ENCODE assay signal across 8 cellular contexts in genomic region chr11:86291466-86292262, GRCh38. TPM values are rescaled to one million over a fixed set of nuclear protein-coding genes. Genes with fewer than 3 reads are reported as not detected.
DNase-seq lines count a peak whose midpoint lies in the region; ATAC-seq, FAIRE-seq and TF ChIP-seq lines count a peak whose summit lies in the region.

No MANE protein-coding gene starts in this region.

- CTCF ChIA-PET in CD4-positive, alpha-beta memory T cell (lab: Charles Lee; ENCODE audit: partially characterized antibody): interaction anchor here (0.6 to 4.4 kb wide), 19 partner anchors 9 to 694 kb away, joined by 3 to 24 read pairs (median 3); partner anchors contain the start of genes CCDC83 and HIKESHI
- CTCF ChIA-PET in activated CD8-positive, alpha-beta T cell treated with anti-CD3 and anti-CD28 coated beads, Interleukin-2, amount 10 ng/mL, durations not matched to agents 7 days and 5 days (lab: Charles Lee): interaction anchor here (0.6 to 4.7 kb wide), 19 partner anchors 8 to 436 kb away, joined by 3 to 26 read pairs (median 4); partner anchors contain the start of genes CCDC83, EED and HIKESHI
- CTCF ChIA-PET in endothelial cell of umbilical vein (lab: Charles Lee): interaction anchor here (0.6 to 2.5 kb wide), 11 partner anchors 8 to 694 kb away, joined by 3 to 11 read pairs (median 4); partner anchors contain the start of gene CCDC83

- no peaks in the 10 kb centered on the region for H3K9me1 ChIP-seq in endothelial cell of umbilical vein (replicated peaks; ENCODE audit: control insufficient read depth, extremely low read depth, insufficient read depth, low read length)

- peak; percentile 75 for FAIRE-seq in H54 (lab: Jason Lieb, UNC)
- FAIRE-seq in endothelial cell of umbilical vein (lab: Jason Lieb, UNC): peak; percentile 67

- no peak overlapping the region for H3K4me3 ChIP-seq in CD4-positive, alpha-beta memory T cell (ENCODE audit: low read length in 2 of 2)
- H3K4me3 ChIP-seq in endothelial cell of umbilical vein (replicated peaks in 1 of 3; ENCODE audit: insufficient read depth in 1 of 3, low read depth in 1 of 3, low read length in 3 of 3) (no peak overlapping the region), stomach (no peak overlapping the region)

- BruUV-seq in endothelial cell of umbilical vein (replicated peaks; lab: Mats Ljungman, UMichigan): no TSS peak

- H3K27me3 ChIP-seq in CD4-positive, alpha-beta memory T cell (ENCODE audit: insufficient read depth, low read length): no peaks in the 10 kb centered on the region
- peaks cover 0 to 3% of the 10 kb centered on the region in 2 experiments for H3K27me3 ChIP-seq in endothelial cell of umbilical vein (ENCODE audit: control insufficient read depth in 2 of 2, insufficient read depth in 2 of 2, low read length in 2 of 2)
- H3K27me3 ChIP-seq in stomach: no peaks in the 10 kb centered on the region

- H3K9ac ChIP-seq in endothelial cell of umbilical vein (replicated peaks; ENCODE audit: extremely low read depth, insufficient read depth, low read length): no peak overlapping the region

- intact Hi-C loops in CD4-positive, alpha-beta memory T cell (cut with micrococcal nuclease): loop anchor here (1.0 to 2.0 kb wide), 4 partner anchors 11 to 696 kb away; partner anchors contain the start of gene HIKESHI
- intact Hi-C loops in endothelial cell of umbilical vein (cut with micrococcal nuclease): loop anchor here (1.0 to 10.0 kb wide), 5 partner anchors 249 to 697 kb away; partner anchors contain the start of genes CCDC83 and CREBZF
- intact Hi-C loops in natural killer cell (cut with micrococcal nuclease): loop anchor here (1.0 to 5.0 kb wide), 2 partner anchors 434 to 696 kb away; partner anchors contain the start of gene CCDC83
- intact Hi-C loops in stomach (cut with DNase I; ENCODE audit: low total_unique reads): no loop called here

- TF ChIP-seq CTCF in endothelial cell of umbilical vein (IDR thresholded peaks at IDR 0.05; ENCODE audit: extremely low read depth in 1 of 2, insufficient read depth in 1 of 2, low read depth in 1 of 2, low read length in 2 of 2): peak; percentile 59 to 68
- TF ChIP-seq CTCF in natural killer cell (IDR thresholded peaks at IDR 0.05): peak; percentile 65
- TF ChIP-seq CTCF in stomach (IDR thresholded peaks at IDR 0.05): peak in 5 of 7 experiments; percentile 12 to 66 (median 55)

- H3K4me1 ChIP-seq in CD4-positive, alpha-beta memory T cell (ENCODE audit: insufficient read depth, low read length): peaks cover 60% of the 10 kb centered on the region
- H3K4me1 ChIP-seq in endothelial cell of umbilical vein (ENCODE audit: control insufficient read depth, extremely low read depth, insufficient read depth, low read length) (no peaks in the 10 kb centered on the region), stomach (peaks cover 0 to 5% (median 0%) of the 10 kb centered on the region in 4 donors)

- ATAC-seq in activated CD8-positive, alpha-beta T cell treated with anti-CD3 and anti-CD28 coated beads, Interleukin-2, amount 10 ng/mL, durations not matched to agents 7 days and 5 days: peak; percentile 48
- peak; percentile 49 to 79 (median 66) for ATAC-seq in natural killer cell
- no peak for ATAC-seq in HG02759 (IDR thresholded peaks at IDR 0.05; ENCODE audit: unreplicated experiment)

- H3K36me3 Mint-ChIP-seq in CD4-positive, alpha-beta memory T cell: no peaks in the 10 kb centered on the region
- peaks cover 7% of the 10 kb centered on the region for H3K36me3 Mint-ChIP-seq in activated CD8-positive, alpha-beta T cell treated with anti-CD3 and anti-CD28 coated beads, Interleukin-2, amount 10 ng/mL, durations not matched to agents 7 days and 5 days (ENCODE audit: low read depth)
- no peaks in the 10 kb centered on the region for H3K36me3 Mint-ChIP-seq in natural killer cell

- 31 to 40% (median 34%) methylated on average over 3 of the region's 3 CpGs for WGBS in stomach, 5 donors

- H3K27ac ChIP-seq in CD4-positive, alpha-beta memory T cell (ENCODE audit: low read depth, low read length): no peak overlapping the region
- H3K27ac ChIP-seq in endothelial cell of umbilical vein (ENCODE audit: insufficient read depth, low read depth, low read length) (no peak overlapping the region), stomach (no peak overlapping the region)

- no peak overlapping the region for H2AFZ ChIP-seq in endothelial cell of umbilical vein (ENCODE audit: low read depth, low read length)

- POLR2A ChIA-PET in CD4-positive, alpha-beta memory T cell (lab: Charles Lee; ENCODE audit: partially characterized antibody): interaction anchor here (0.9 to 1.1 kb wide), 4 partner anchors 10 to 627 kb away, joined by 3 to 4 read pairs (median 3); partner anchors contain the start of genes CREBZF and EED
- POLR2A ChIA-PET in activated CD8-positive, alpha-beta T cell treated with anti-CD3 and anti-CD28 coated beads, Interleukin-2, amount 10 ng/mL, durations not matched to agents 7 days and 5 days (lab: Charles Lee): interaction anchor here (0.6 to 0.9 kb wide), 2 partner anchors 11 to 251 kb away, joined by 3 to 4 read pairs; no protein-coding TSS in a partner anchor
- POLR2A ChIA-PET in endothelial cell of umbilical vein (lab: Charles Lee): no interaction called here

- H3K9me3 ChIP-seq in CD4-positive, alpha-beta memory T cell (ENCODE audit: control insufficient read depth in 1 of 2, low read length in 2 of 2): no peaks in the 10 kb centered on the region
- no peaks in the 10 kb centered on the region for H3K9me3 ChIP-seq in endothelial cell of umbilical vein (replicated peaks; ENCODE audit: control insufficient read depth, insufficient read depth, low read length)
- no peaks in the 10 kb centered on the region for H3K9me3 ChIP-seq in stomach

- DNase-seq in CD4-positive, alpha-beta memory T cell: peak; percentile 49 to 62 (median 55)
- peak; percentile 31 for DNase-seq in H54 (ENCODE audit: insufficient read length, low spot score)
- peak; percentile 71 for DNase-seq in NCI-H69 (lab: John Stamatoyannopoulos, UW)
- DNase-seq in activated CD8-positive, alpha-beta T cell treated with anti-CD3 and anti-CD28 coated beads, Interleukin-2, amount 10 ng/mL, durations not matched to agents 7 days and 5 days: peak; percentile 71
- peak; percentile 49 for DNase-seq in endothelial cell of umbilical vein (ENCODE audit: low read depth, low spot score)
- no peak for DNase-seq in natural killer cell
- DNase-seq in stomach: peak; percentile 47

- TF ChIP-seq POLR2A in H54 (IDR thresholded peaks at IDR 0.05; ENCODE audit: low read depth, low read length) (no peak), endothelial cell of umbilical vein (IDR thresholded peaks at IDR 0.05; ENCODE audit: low read depth, low read length) (no peak), stomach (IDR thresholded peaks at IDR 0.05) (no peak)

- dilution Hi-C loops in endothelial cell of umbilical vein (cut with MboI; ENCODE audit: extremely low pct_ligation_motif_present, low sequenced_read_pairs): no loop called here

- no peaks in the 10 kb centered on the region for H4K20me1 ChIP-seq in endothelial cell of umbilical vein (replicated peaks; ENCODE audit: control insufficient read depth, extremely low read depth, insufficient read depth, low read length)

- H3K36me3 ChIP-seq in CD4-positive, alpha-beta memory T cell (ENCODE audit: insufficient read depth, low read length): no peaks in the 10 kb centered on the region
- H3K36me3 ChIP-seq in endothelial cell of umbilical vein (ENCODE audit: control insufficient read depth in 2 of 2, extremely low read depth in 1 of 2, insufficient read depth in 2 of 2, low read length in 2 of 2) (no peaks in the 10 kb centered on the region), stomach (no peaks in the 10 kb centered on the region)

- H3K4me2 ChIP-seq in endothelial cell of umbilical vein (ENCODE audit: insufficient read depth, low read length): no peak overlapping the region

- no peaks in the 10 kb centered on the region for H3K27me3 Mint-ChIP-seq in CD4-positive, alpha-beta memory T cell
- H3K27me3 Mint-ChIP-seq in activated CD8-positive, alpha-beta T cell treated with anti-CD3 and anti-CD28 coated beads, Interleukin-2, amount 10 ng/mL, durations not matched to agents 7 days and 5 days (ENCODE audit: low read depth): peaks cover 4% of the 10 kb centered on the region
- no peaks in the 10 kb centered on the region for H3K27me3 Mint-ChIP-seq in natural killer cell (ENCODE audit: low read depth in 2 of 2)

- no peaks in the 10 kb centered on the region for H3K9me3 Mint-ChIP-seq in CD4-positive, alpha-beta memory T cell
- no peaks in the 10 kb centered on the region for H3K9me3 Mint-ChIP-seq in activated CD8-positive, alpha-beta T cell treated with anti-CD3 and anti-CD28 coated beads, Interleukin-2, amount 10 ng/mL, durations not matched to agents 7 days and 5 days (ENCODE audit: insufficient read depth)
- no peaks in the 10 kb centered on the region for H3K9me3 Mint-ChIP-seq in natural killer cell

- H3K79me2 ChIP-seq in endothelial cell of umbilical vein (ENCODE audit: control insufficient read depth, insufficient read depth, low read length): no peaks in the 10 kb centered on the region

- TF ChIP-seq EP300 in stomach (IDR thresholded peaks at IDR 0.05): no peak

- H3K4me3 Mint-ChIP-seq in CD4-positive, alpha-beta memory T cell: no peak overlapping the region
- no peak overlapping the region for H3K4me3 Mint-ChIP-seq in activated CD8-positive, alpha-beta T cell treated with anti-CD3 and anti-CD28 coated beads, Interleukin-2, amount 10 ng/mL, durations not matched to agents 7 days and 5 days
- H3K4me3 Mint-ChIP-seq in natural killer cell: no peak overlapping the region

- H3K4me1 Mint-ChIP-seq in CD4-positive, alpha-beta memory T cell: peaks cover 22 to 50% (median 34%) of the 10 kb centered on the region in 4 donors
- H3K4me1 Mint-ChIP-seq in activated CD8-positive, alpha-beta T cell treated with anti-CD3 and anti-CD28 coated beads, Interleukin-2, amount 10 ng/mL, durations not matched to agents 7 days and 5 days (ENCODE audit: low read depth): peaks cover 44% of the 10 kb centered on the region
- H3K4me1 Mint-ChIP-seq in natural killer cell: peaks cover 5 to 6% of the 10 kb centered on the region in 2 donors

- peak overlapping the region in 6 of 7 donors; percentile 1 to 78 (median 50) for H3K27ac Mint-ChIP-seq in CD4-positive, alpha-beta memory T cell
- no peak overlapping the region for H3K27ac Mint-ChIP-seq in activated CD8-positive, alpha-beta T cell treated with anti-CD3 and anti-CD28 coated beads, Interleukin-2, amount 10 ng/mL, durations not matched to agents 7 days and 5 days
- H3K27ac Mint-ChIP-seq in natural killer cell: no peak overlapping the region

RNA-seq across cellular contexts. Expression of gene HIKESHI, which starts 10.4 kb away (rescaled TPM):
- total RNA-seq in CD4-positive, alpha-beta memory T cell: 10 to 100 TPM; 26.6 to 33.3 TPM
- polyA plus RNA-seq in CD4-positive, alpha-beta memory T cell: 100 to 1,000 TPM in 1 of 2 donors, 10 to 100 TPM in 1; 82.3 to 143 TPM
- total RNA-seq in activated CD8-positive, alpha-beta T cell treated with anti-CD3 and anti-CD28 coated beads, Interleukin-2, amount 10 ng/mL, durations not matched to agents 7 days and 5 days: 10 to 100 TPM; 45.3 to 49.9 TPM
- 38.7 and 40.2 TPM in 2 replicates for total RNA-seq in endothelial cell of umbilical vein
- polyA plus RNA-seq in endothelial cell of umbilical vein: 59.6 and 66.9 TPM in 2 replicates
- 68.0 and 80.1 TPM in 2 replicates for polyA plus RNA-seq in endothelial cell of umbilical vein (2011; cell fraction: cytosol; rRNA removed)
- 45.5 and 45.9 TPM in 2 replicates for polyA plus RNA-seq in endothelial cell of umbilical vein (2011; cell fraction: nucleus; rRNA removed)
- 55.1 and 63.2 TPM in 2 replicates for polyA plus RNA-seq in endothelial cell of umbilical vein (2012)
- 51.2 and 61.1 TPM in 2 replicates for polyA minus RNA-seq in endothelial cell of umbilical vein
- 23.8 TPM for polyA minus RNA-seq in endothelial cell of umbilical vein (2011; cell fraction: cytosol; rRNA and poly(A)+ RNA removed)
- 11.4 and 21.6 TPM in 2 replicates for polyA minus RNA-seq in endothelial cell of umbilical vein (2011; cell fraction: nucleus; rRNA and poly(A)+ RNA removed)
- total RNA-seq in natural killer cell: 10 to 100 TPM; 12.7 to 24.2 (median 18.2) TPM
- total RNA-seq in stomach: 100 to 1,000 TPM in 1 of 5 donors, 10 to 100 TPM in 2, 1 to 10 TPM in 1, under 1 TPM in 1; 0.87 to 149 (median 30.1) TPM
- polyA plus RNA-seq in stomach: 10 to 100 TPM; 30.7 to 44.5 (median 32.3) TPM

RNA-seq across cellular contexts. Expression of gene EED, which starts 47.1 kb away (rescaled TPM):
- total RNA-seq in CD4-positive, alpha-beta memory T cell: 10 to 100 TPM; 47.1 to 51.0 TPM
- 10 to 100 TPM; 15.5 to 26.9 TPM for polyA plus RNA-seq in CD4-positive, alpha-beta memory T cell
- 10 to 100 TPM; 44.8 to 48.3 TPM for total RNA-seq in activated CD8-positive, alpha-beta T cell treated with anti-CD3 and anti-CD28 coated beads, Interleukin-2, amount 10 ng/mL, durations not matched to agents 7 days and 5 days
- 21.8 and 22.7 TPM in 2 replicates for total RNA-seq in endothelial cell of umbilical vein
- polyA plus RNA-seq in endothelial cell of umbilical vein: 7.1 and 9.4 TPM in 2 replicates
- polyA plus RNA-seq in endothelial cell of umbilical vein (2011; cell fraction: cytosol; rRNA removed): 8.7 and 8.8 TPM in 2 replicates
- polyA plus RNA-seq in endothelial cell of umbilical vein (2011; cell fraction: nucleus; rRNA removed): 28.8 and 41.1 TPM in 2 replicates
- polyA plus RNA-seq in endothelial cell of umbilical vein (2012): 21.3 and 25.7 TPM in 2 replicates
- polyA minus RNA-seq in endothelial cell of umbilical vein: 11.4 and 13.3 TPM in 2 replicates
- polyA minus RNA-seq in endothelial cell of umbilical vein (2011; cell fraction: cytosol; rRNA and poly(A)+ RNA removed): 19.8 TPM
- 28.9 and 40.7 TPM in 2 replicates for polyA minus RNA-seq in endothelial cell of umbilical vein (2011; cell fraction: nucleus; rRNA and poly(A)+ RNA removed)
- total RNA-seq in natural killer cell: 10 to 100 TPM; 26.0 to 36.9 (median 34.0) TPM
- 10 to 100 TPM; 18.8 to 42.4 (median 23.9) TPM for total RNA-seq in stomach
- polyA plus RNA-seq in stomach: 10 to 100 TPM; 11.8 to 17.6 (median 12.8) TPM

Comparison
In these comparisons a context has a peak if more than half of its experiments do, and no peak if none do; other contexts are left out.
1. H3K27ac Mint-ChIP-seq: peak in CD4-positive, alpha-beta memory T cell (6 of 7); none in activated CD8-positive, alpha-beta T cell treated with anti-CD3 and anti-CD28 coated beads, Interleukin-2, amount 10 ng/mL, durations not matched to agents 7 days and 5 days (single experiment) and natural killer cell (0 of 2).
2. Peak in every context shown above with its lines, with median percentiles within 50 percentile points of each other: CTCF ChIP-seq.